Comparison of ENCODE assay signal across 35 cellular contexts in the genomic region with DNA sequence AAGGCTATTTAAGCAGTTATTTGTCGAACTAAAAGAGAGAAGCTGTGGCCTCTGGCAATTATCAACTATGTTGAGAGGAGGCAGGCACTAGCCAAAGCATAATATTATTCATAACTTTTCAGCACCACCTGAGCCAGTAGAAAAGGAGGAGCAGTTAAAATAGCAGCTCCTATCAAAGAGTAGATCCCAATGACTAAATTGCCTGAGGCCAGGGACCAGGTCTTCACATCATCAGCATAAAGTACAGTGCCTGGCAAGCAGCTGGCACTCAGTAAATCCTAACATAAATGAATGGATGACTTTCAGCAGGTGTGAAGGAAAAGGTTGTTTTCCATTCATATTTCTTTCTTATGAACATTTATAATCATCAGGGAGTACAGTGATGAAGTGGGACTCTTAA.
"Had no signal": no experiment of that assay in that cellular context is flagged by ENCODE, and none has a peak within 500 bp of the region (broad histone marks: within the 10 kb centered on the region; RNA-seq: fewer than 3 reads in every experiment).

No MANE protein-coding gene starts in this region.

- H3K4me1 Mint-ChIP-seq: activated CD4-positive, alpha-beta T cell treated with anti-CD3 and anti-CD28 coated beads for 36 hours; activated CD4-positive, alpha-beta T cell treated with anti-CD3 and anti-CD28 coated beads, Interleukin-2, amount 10 ng/mL, durations not matched to agents 24 days and 14 days; activated CD8-positive, alpha-beta memory T cell treated with anti-CD3 and anti-CD28 coated beads, Interleukin-2, amount 10 ng/mL, durations not matched to agents 7 days and 5 days; activated naive CD4-positive, alpha-beta T cell treated with anti-CD3 and anti-CD28 coated beads, Interleukin-2, amount 50 U/mL, for 24 hours; activated naive CD8-positive, alpha-beta T cell treated with anti-CD3 and anti-CD28 coated beads for 36 hours; activated naive CD8-positive, alpha-beta T cell treated with anti-CD3 and anti-CD28 coated beads, Interleukin-2, amount 50 U/mL, for 24 hours; T-helper 17 cell had no signal

- H3K4me1 ChIP-seq: adrenal gland, colonic mucosa had no signal

- H3K27ac ChIP-seq: adrenal gland, body of pancreas, cardiac muscle cell, colonic mucosa, esophagus muscularis mucosa had no signal

- H3K27ac Mint-ChIP-seq: activated CD4-positive, alpha-beta memory T cell treated with anti-CD3 and anti-CD28 coated beads for 36 hours; activated CD4-positive, alpha-beta T cell treated with anti-CD3 and anti-CD28 coated beads for 36 hours; activated CD4-positive, alpha-beta T cell treated with anti-CD3 and anti-CD28 coated beads, Interleukin-2, amount 10 ng/mL, durations not matched to agents 24 days and 14 days; activated CD8-positive, alpha-beta memory T cell treated with anti-CD3 and anti-CD28 coated beads, Interleukin-2, amount 10 ng/mL, durations not matched to agents 7 days and 5 days; activated CD8-positive, alpha-beta T cell treated with anti-CD3 and anti-CD28 coated beads, Interleukin-2, amount 10 ng/mL, durations not matched to agents 7 days and 5 days; activated naive CD4-positive, alpha-beta T cell treated with anti-CD3 and anti-CD28 coated beads for 36 hours; activated naive CD4-positive, alpha-beta T cell treated with anti-CD3 and anti-CD28 coated beads, Interleukin-2, amount 50 U/mL, for 24 hours; activated naive CD8-positive, alpha-beta T cell treated with anti-CD3 and anti-CD28 coated beads for 36 hours; activated naive CD8-positive, alpha-beta T cell treated with anti-CD3 and anti-CD28 coated beads, Interleukin-2, amount 50 U/mL, for 24 hours; activated T-helper 1 cell treated with anti-CD3 and anti-CD28 coated beads, Interleukin-12 subunit alpha, Interleukin-12 subunit beta, Interleukin-2, Interleukin-4 antibody, amounts not matched to agents 30 ng/mL and 10 ng/mL and 1 ng/mL, durations not matched to agents 14 hours and 24 hours and 36 hours; activated T-helper 2 cell treated with anti-CD3 and anti-CD28 coated beads, Interferon-gamma antibody, Interleukin-2, Interleukin-4, amounts not matched to agents 10 μg/mL and 5 μg/mL and 100 μg/mL, durations not matched to agents 14 hours and 24 hours and 36 hours; endodermal cell; T-helper 17 cell; T-helper 2 cell treated with Interferon-gamma antibody and Interleukin-4, amounts not matched to agents 5 μg/mL and 100 μg/mL, for 36 hours had no signal

- H3K27me3 Mint-ChIP-seq: activated CD4-positive, alpha-beta memory T cell treated with anti-CD3 and anti-CD28 coated beads for 36 hours; activated CD4-positive, alpha-beta T cell treated with anti-CD3 and anti-CD28 coated beads for 36 hours; activated naive CD4-positive, alpha-beta T cell treated with anti-CD3 and anti-CD28 coated beads, Interleukin-2, amount 50 U/mL, for 24 hours; activated naive CD8-positive, alpha-beta T cell treated with anti-CD3 and anti-CD28 coated beads for 36 hours; activated naive CD8-positive, alpha-beta T cell treated with anti-CD3 and anti-CD28 coated beads, Interleukin-2, amount 50 U/mL, for 24 hours had no signal

- H3K36me3 ChIP-seq: cardiac muscle cell, colonic mucosa had no signal

- H3K4me3 Mint-ChIP-seq: activated CD4-positive, alpha-beta memory T cell treated with anti-CD3 and anti-CD28 coated beads for 36 hours; activated CD4-positive, alpha-beta T cell treated with anti-CD3 and anti-CD28 coated beads for 36 hours; activated CD4-positive, alpha-beta T cell treated with anti-CD3 and anti-CD28 coated beads, Interleukin-2, amount 10 ng/mL, durations not matched to agents 24 days and 14 days; activated CD8-positive, alpha-beta memory T cell treated with anti-CD3 and anti-CD28 coated beads, Interleukin-2, amount 10 ng/mL, durations not matched to agents 7 days and 5 days; activated CD8-positive, alpha-beta T cell treated with anti-CD3 and anti-CD28 coated beads, Interleukin-2, amount 10 ng/mL, durations not matched to agents 7 days and 5 days; activated naive CD4-positive, alpha-beta T cell treated with anti-CD3 and anti-CD28 coated beads for 36 hours; activated naive CD4-positive, alpha-beta T cell treated with anti-CD3 and anti-CD28 coated beads, Interleukin-2, amount 50 U/mL, for 24 hours; activated naive CD8-positive, alpha-beta T cell treated with anti-CD3 and anti-CD28 coated beads for 36 hours; activated naive CD8-positive, alpha-beta T cell treated with anti-CD3 and anti-CD28 coated beads, Interleukin-2, amount 50 U/mL, for 24 hours; activated T-helper 1 cell treated with anti-CD3 and anti-CD28 coated beads, Interleukin-12 subunit alpha, Interleukin-12 subunit beta, Interleukin-2, Interleukin-4 antibody, amounts not matched to agents 30 ng/mL and 10 ng/mL and 1 ng/mL, durations not matched to agents 14 hours and 24 hours and 36 hours; endodermal cell; T-helper 17 cell; T-helper 2 cell treated with Interferon-gamma antibody and Interleukin-4, amounts not matched to agents 5 μg/mL and 100 μg/mL, for 36 hours had no signal

- H3K36me3 Mint-ChIP-seq: activated CD4-positive, alpha-beta memory T cell treated with anti-CD3 and anti-CD28 coated beads for 36 hours; activated CD8-positive, alpha-beta memory T cell treated with anti-CD3 and anti-CD28 coated beads, Interleukin-2, amount 10 ng/mL, durations not matched to agents 7 days and 5 days; activated naive CD4-positive, alpha-beta T cell treated with anti-CD3 and anti-CD28 coated beads, Interleukin-2, amount 50 U/mL, for 24 hours; activated naive CD8-positive, alpha-beta T cell treated with anti-CD3 and anti-CD28 coated beads for 36 hours had no signal

- H3K4me3 ChIP-seq: adrenal gland, body of pancreas, cardiac muscle cell, colonic mucosa, esophagus muscularis mucosa had no signal

- H3K27me3 ChIP-seq: adrenal gland, body of pancreas, colonic mucosa, esophagus muscularis mucosa had no signal

- H3K9me3 Mint-ChIP-seq: activated CD4-positive, alpha-beta memory T cell treated with anti-CD3 and anti-CD28 coated beads for 36 hours; activated CD4-positive, alpha-beta T cell treated with anti-CD3 and anti-CD28 coated beads, Interleukin-2, amount 10 ng/mL, durations not matched to agents 24 days and 14 days; activated naive CD4-positive, alpha-beta T cell treated with anti-CD3 and anti-CD28 coated beads for 36 hours; activated naive CD4-positive, alpha-beta T cell treated with anti-CD3 and anti-CD28 coated beads, Interleukin-2, amount 50 U/mL, for 24 hours; activated naive CD8-positive, alpha-beta T cell treated with anti-CD3 and anti-CD28 coated beads for 36 hours; activated naive CD8-positive, alpha-beta T cell treated with anti-CD3 and anti-CD28 coated beads, Interleukin-2, amount 50 U/mL, for 24 hours; activated T-helper 1 cell treated with anti-CD3 and anti-CD28 coated beads, Interleukin-12 subunit alpha, Interleukin-12 subunit beta, Interleukin-2, Interleukin-4 antibody, amounts not matched to agents 30 ng/mL and 10 ng/mL and 1 ng/mL, durations not matched to agents 14 hours and 24 hours and 36 hours; activated T-helper 2 cell treated with anti-CD3 and anti-CD28 coated beads, Interferon-gamma antibody, Interleukin-2, Interleukin-4, amounts not matched to agents 10 μg/mL and 5 μg/mL and 100 μg/mL, durations not matched to agents 14 hours and 24 hours and 36 hours; endodermal cell; T-helper 2 cell treated with Interferon-gamma antibody and Interleukin-4, amounts not matched to agents 5 μg/mL and 100 μg/mL, for 36 hours had no signal

- DNase-seq: activated CD4-positive, alpha-beta memory T cell treated with anti-CD3 and anti-CD28 coated beads for 36 hours; activated CD4-positive, alpha-beta T cell treated with anti-CD3 and anti-CD28 coated beads for 36 hours; activated CD4-positive, alpha-beta T cell treated with anti-CD3 and anti-CD28 coated beads, Interleukin-2, amount 10 ng/mL, durations not matched to agents 24 days and 14 days; activated CD4-positive, CD25-positive, alpha-beta regulatory T cell; activated CD4-positive, CD25-positive, alpha-beta regulatory T cell treated with anti-CD3 and anti-CD28 coated beads, Interleukin-2, amount 50 U/mL, for 72 hours; activated CD8-positive, alpha-beta memory T cell treated with anti-CD3 and anti-CD28 coated beads, Interleukin-2, amount 10 ng/mL, durations not matched to agents 7 days and 5 days; activated CD8-positive, alpha-beta memory T cell treated with anti-CD3 and anti-CD28 coated beads, Interleukin-2, amount 50 U/mL, for 4 hours; activated CD8-positive, alpha-beta T cell treated with anti-CD3 and anti-CD28 coated beads, Interleukin-2, amount 10 ng/mL, durations not matched to agents 7 days and 5 days; activated effector memory CD4-positive, alpha-beta T cell treated with anti-CD3 and anti-CD28 coated beads, Interleukin-2, amount 50 U/mL, for 16 hours; activated naive CD4-positive, alpha-beta T cell treated with anti-CD3 and anti-CD28 coated beads for 36 hours; activated naive CD8-positive, alpha-beta T cell treated with anti-CD3 and anti-CD28 coated beads for 36 hours; activated naive CD8-positive, alpha-beta T cell treated with anti-CD3 and anti-CD28 coated beads, Interleukin-2, amount 50 U/mL, for 24 hours; activated T-cell treated with anti-CD3 and anti-CD28 coated beads, Interleukin-2, amount 50 U/mL, for 1 hour; activated T-cell treated with anti-CD3 and anti-CD28 coated beads, Interleukin-2, amount 50 U/mL, for 48 hours; adrenal gland; amygdala; aorta; body of pancreas; central memory CD4-positive, alpha-beta T cell; cerebellar nuclear complex; colonic mucosa; effector CD8-positive, alpha-beta T cell; endodermal cell; erythroblast; foreskin melanocyte; head of caudate nucleus; hippocampal formation; T-helper 17 cell; T1000 had no signal

- ATAC-seq: activated CD4-positive, alpha-beta T cell treated with anti-CD3 and anti-CD28 coated beads for 36 hours; activated CD8-positive, alpha-beta memory T cell treated with anti-CD3 and anti-CD28 coated beads, Interleukin-2, amount 10 ng/mL, durations not matched to agents 7 days and 5 days; activated CD8-positive, alpha-beta T cell treated with anti-CD3 and anti-CD28 coated beads, Interleukin-2, amount 10 ng/mL, durations not matched to agents 7 days and 5 days; activated naive CD8-positive, alpha-beta T cell treated with anti-CD3 and anti-CD28 coated beads, Interleukin-2, amount 50 U/mL, for 24 hours; body of pancreas; T-helper 17 cell had no signal

- H3K9me3 ChIP-seq: adrenal gland, body of pancreas, colonic mucosa, esophagus muscularis mucosa had no signal
